1 cellular context compared by ENCODE assay signal in genomic region chr16:20904507-20905079, GRCh38.
TF ChIP-seq lines count a peak whose summit lies in the region.

No MANE protein-coding gene starts in this region.

TF ChIP-seq in K562, 482 proteins besides CTCF, POLR2A, EP300 and RAD21 (continued from another document):
- TF ChIP-seq GMEB1 (CRISPR knock-in tag; IDR thresholded peaks at IDR 0.05): no peak
